In genomic region chr11:12761029-12761428, GRCh38 we compare ENCODE assay signal across 13 cellular contexts.
DNase-seq lines count a peak whose midpoint lies in the region; ATAC-seq and TF ChIP-seq lines count a peak whose summit lies in the region.
"Had no signal": no experiment of that assay in that cellular context is flagged by ENCODE, and none has a peak within 500 bp of the region (broad histone marks: within the 10 kb centered on the region; RNA-seq: fewer than 3 reads in every experiment).

No MANE protein-coding gene starts in this region.

- H3K36me3 ChIP-seq in MG63 (peaks cover 20% of the 10 kb centered on the region), endodermal cell (ENCODE audit: control insufficient read depth, insufficient read depth, low read length) (peaks cover 23% of the 10 kb centered on the region)
- H3K36me3 ChIP-seq: colonic mucosa had no signal

- peaks cover 20% of the 10 kb centered on the region for H3K36me3 Mint-ChIP-seq in endodermal cell (ENCODE audit: low read depth)

- H3K27ac Mint-ChIP-seq in endodermal cell = no peak overlapping the region
- H3K27ac Mint-ChIP-seq: activated CD4-positive, alpha-beta T cell treated with anti-CD3 and anti-CD28 coated beads for 36 hours; activated T-helper 17 cell treated with anti-CD3 and anti-CD28 coated beads, Interleukin-2, amount 50 U/mL, for 72 hours had no signal

- H3K4me3 Mint-ChIP-seq in endodermal cell = no peak overlapping the region
- H3K4me3 Mint-ChIP-seq: activated CD4-positive, alpha-beta T cell treated with anti-CD3 and anti-CD28 coated beads for 36 hours; activated T-helper 17 cell treated with anti-CD3 and anti-CD28 coated beads, Interleukin-2, amount 50 U/mL, for 72 hours had no signal

- no peak overlapping the region for H3K27ac ChIP-seq in endodermal cell (ENCODE audit: low read depth, low read length)
- H3K27ac ChIP-seq: colonic mucosa, KMS-11, skin epidermis had no signal

- H3K27me3 ChIP-seq in MG63 (no peaks in the 10 kb centered on the region), endodermal cell (ENCODE audit: control insufficient read depth, insufficient read depth, low read length, poor library complexity, severe bottlenecking) (no peaks in the 10 kb centered on the region)
- H3K27me3 ChIP-seq: colonic mucosa had no signal

- no peaks in the 10 kb centered on the region for H3K9me3 Mint-ChIP-seq in endodermal cell
- H3K9me3 Mint-ChIP-seq: activated T-helper 17 cell treated with anti-CD3 and anti-CD28 coated beads, Interleukin-2, amount 50 U/mL, for 72 hours had no signal

- H3K4me3 ChIP-seq in MG63 (no peak overlapping the region), endodermal cell (ENCODE audit: low read length) (no peak overlapping the region)
- H3K4me3 ChIP-seq: colonic mucosa, skin epidermis had no signal

- H3K27me3 Mint-ChIP-seq in endodermal cell (ENCODE audit: insufficient read depth) = no peaks in the 10 kb centered on the region

- 100% methylated on average over 1 to 2 of the region's 3 CpGs for WGBS in endodermal cell (ENCODE audit: insufficient coverage in 1 of 2, insufficient read length in 1 of 2), 2 experiments

- ATAC-seq in HG02571 (IDR thresholded peaks at IDR 0.05; ENCODE audit: unreplicated experiment) (no peak), HG03432 (IDR thresholded peaks at IDR 0.05; ENCODE audit: unreplicated experiment) (no peak)
- ATAC-seq: activated CD4-positive, alpha-beta T cell treated with anti-CD3 and anti-CD28 coated beads for 36 hours; activated T-helper 17 cell treated with anti-CD3 and anti-CD28 coated beads, Interleukin-2, amount 50 U/mL, for 72 hours had no signal

- peak; percentile 17 for DNase-seq in DMS 273 (lab: John Stamatoyannopoulos, UW; ENCODE audit: unreplicated experiment)
- no peak for DNase-seq in DMS 273 treated with DMSO at 0.1 percent for 48 hours (lab: John Stamatoyannopoulos, UW)
- peak; percentile 17 for DNase-seq in MG63
- DNase-seq in endodermal cell = no peak
- DNase-seq in pulmonary artery endothelial cell (ENCODE audit: low read depth, low spot score) = peak; percentile 33
- no peak for DNase-seq in 8988T
- DNase-seq: activated CD4-positive, alpha-beta T cell treated with anti-CD3 and anti-CD28 coated beads for 36 hours; colonic mucosa had no signal

- no peak overlapping the region for H3K9ac ChIP-seq in endodermal cell (ENCODE audit: extremely low read depth, low read length, poor library complexity, severe bottlenecking)
- H3K9ac ChIP-seq: KMS-11 had no signal

- no peaks in the 10 kb centered on the region for H3K9me3 ChIP-seq in MG63
- H3K9me3 ChIP-seq in endodermal cell (ENCODE audit: control insufficient read depth, low read length) = no peaks in the 10 kb centered on the region
- H3K9me3 ChIP-seq: colonic mucosa had no signal

- TF ChIP-seq CTCF in endodermal cell (conservative IDR thresholded peaks at IDR 0.05) = peak; percentile 58

- H3K4me1 ChIP-seq in endodermal cell (ENCODE audit: control insufficient read depth, insufficient read depth, low read length) = peaks cover 6% of the 10 kb centered on the region
- H3K4me1 ChIP-seq: colonic mucosa had no signal

- peaks cover 16% of the 10 kb centered on the region for H3K4me1 Mint-ChIP-seq in endodermal cell
- H3K4me1 Mint-ChIP-seq: activated CD4-positive, alpha-beta T cell treated with anti-CD3 and anti-CD28 coated beads for 36 hours; activated T-helper 17 cell treated with anti-CD3 and anti-CD28 coated beads, Interleukin-2, amount 50 U/mL, for 72 hours had no signal

Comparison
In these comparisons a context has a peak if more than half of its experiments do, and no peak if none do; other contexts are left out.
1. DNase-seq: peak in DMS 273 (single experiment), MG63 (single experiment) and pulmonary artery endothelial cell (single experiment); none in DMS 273 treated with DMSO at 0.1 percent for 48 hours (single experiment), endodermal cell (single experiment) and 8988T (single experiment).